14 cellular contexts compared by ENCODE assay signal in the genomic region with DNA sequence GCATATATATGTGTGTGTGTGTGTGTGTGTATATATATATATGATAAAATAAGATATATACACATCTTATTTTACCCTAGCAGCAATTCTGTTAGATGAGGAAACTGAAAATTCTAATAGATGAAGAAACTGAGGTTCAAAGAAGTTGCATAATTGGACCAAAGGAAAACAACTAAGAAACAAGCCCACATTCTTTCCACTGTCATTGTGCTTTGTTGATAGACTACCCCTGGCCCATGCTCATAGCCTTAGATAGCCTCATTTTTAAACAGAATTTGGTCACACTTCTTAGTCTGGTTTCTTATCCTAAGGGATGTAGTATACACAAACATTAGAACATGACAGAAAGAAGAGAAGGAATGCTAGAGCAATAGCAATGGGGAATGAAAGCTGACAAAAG.
"Had no signal": no experiment of that assay in that cellular context is flagged by ENCODE, and none has a peak within 500 bp of the region (broad histone marks: within the 10 kb centered on the region; RNA-seq: fewer than 3 reads in every experiment).

No MANE protein-coding gene starts in this region.

- H3K27me3 ChIP-seq: left lung, right lobe of liver had no signal

- H3K4me1 ChIP-seq: left lung, right lobe of liver had no signal

- H3K9me3 Mint-ChIP-seq: activated CD4-positive, alpha-beta memory T cell treated with anti-CD3 and anti-CD28 coated beads for 36 hours; activated naive CD4-positive, alpha-beta T cell treated with anti-CD3 and anti-CD28 coated beads, Interleukin-2, amount 10 ng/mL, durations not matched to agents 7 days and 5 days; natural killer cell treated with Interleukin-12 subunit alpha and Interleukin-12 subunit beta and Interleukin-15 and Interleukin-18, amount 100 ng/mL, for 72 hours; stimulated activated naive CD8-positive, alpha-beta T cell treated with anti-CD3 and anti-CD28 coated beads, Interleukin-15, amount 100 ng/mL, for 72 hours; T-cell; type B pancreatic cell had no signal

- H3K36me3 Mint-ChIP-seq: activated CD4-positive, alpha-beta memory T cell treated with anti-CD3 and anti-CD28 coated beads for 36 hours; activated CD8-positive, alpha-beta memory T cell treated with anti-CD3 and anti-CD28 coated beads, Interleukin-2, amount 10 ng/mL, durations not matched to agents 7 days and 5 days; activated naive CD4-positive, alpha-beta T cell treated with anti-CD3 and anti-CD28 coated beads, Interleukin-2, amount 10 ng/mL, durations not matched to agents 7 days and 5 days; natural killer cell treated with Interleukin-12 subunit alpha and Interleukin-12 subunit beta and Interleukin-15 and Interleukin-18, amount 100 ng/mL, for 72 hours; T-cell; type B pancreatic cell had no signal

- FAIRE-seq: kidney had no signal

- DNase-seq: activated CD4-positive, alpha-beta memory T cell treated with anti-CD3 and anti-CD28 coated beads for 36 hours; activated CD4-positive, alpha-beta T cell treated with anti-CD3 and anti-CD28 coated beads for 1 hour; activated CD8-positive, alpha-beta memory T cell treated with anti-CD3 and anti-CD28 coated beads, Interleukin-2, amount 10 ng/mL, durations not matched to agents 7 days and 5 days; activated naive CD4-positive, alpha-beta T cell treated with anti-CD3 and anti-CD28 coated beads, Interleukin-2, amount 10 ng/mL, durations not matched to agents 7 days and 5 days; activated T-cell treated with anti-CD3 and anti-CD28 coated beads, Interleukin-2, amount 50 U/mL, for 1 hour; effector memory CD4-positive, alpha-beta T cell; kidney; left lung; nucleus accumbens; right lobe of liver; stimulated activated naive CD8-positive, alpha-beta T cell treated with anti-CD3 and anti-CD28 coated beads, Interleukin-15, amount 100 ng/mL, for 72 hours; T-cell had no signal

- H3K27ac Mint-ChIP-seq: activated CD4-positive, alpha-beta memory T cell treated with anti-CD3 and anti-CD28 coated beads for 36 hours; activated CD8-positive, alpha-beta memory T cell treated with anti-CD3 and anti-CD28 coated beads, Interleukin-2, amount 10 ng/mL, durations not matched to agents 7 days and 5 days; activated naive CD4-positive, alpha-beta T cell treated with anti-CD3 and anti-CD28 coated beads, Interleukin-2, amount 10 ng/mL, durations not matched to agents 7 days and 5 days; natural killer cell treated with Interleukin-12 subunit alpha and Interleukin-12 subunit beta and Interleukin-15 and Interleukin-18, amount 100 ng/mL, for 72 hours; stimulated activated naive CD8-positive, alpha-beta T cell treated with anti-CD3 and anti-CD28 coated beads, Interleukin-15, amount 100 ng/mL, for 72 hours; T-cell; type B pancreatic cell had no signal

- H3K4me3 Mint-ChIP-seq: activated CD4-positive, alpha-beta memory T cell treated with anti-CD3 and anti-CD28 coated beads for 36 hours; activated CD8-positive, alpha-beta memory T cell treated with anti-CD3 and anti-CD28 coated beads, Interleukin-2, amount 10 ng/mL, durations not matched to agents 7 days and 5 days; activated naive CD4-positive, alpha-beta T cell treated with anti-CD3 and anti-CD28 coated beads, Interleukin-2, amount 10 ng/mL, durations not matched to agents 7 days and 5 days; natural killer cell treated with Interleukin-12 subunit alpha and Interleukin-12 subunit beta and Interleukin-15 and Interleukin-18, amount 100 ng/mL, for 72 hours; stimulated activated naive CD8-positive, alpha-beta T cell treated with anti-CD3 and anti-CD28 coated beads, Interleukin-15, amount 100 ng/mL, for 72 hours; T-cell; type B pancreatic cell had no signal

- H3K36me3 ChIP-seq: left lung, right lobe of liver had no signal

- H3K27me3 Mint-ChIP-seq: activated CD4-positive, alpha-beta memory T cell treated with anti-CD3 and anti-CD28 coated beads for 36 hours; activated naive CD4-positive, alpha-beta T cell treated with anti-CD3 and anti-CD28 coated beads, Interleukin-2, amount 10 ng/mL, durations not matched to agents 7 days and 5 days; natural killer cell treated with Interleukin-12 subunit alpha and Interleukin-12 subunit beta and Interleukin-15 and Interleukin-18, amount 100 ng/mL, for 72 hours; T-cell; type B pancreatic cell had no signal

- H3K4me3 ChIP-seq: left lung, right lobe of liver had no signal
